Comparison of ENCODE assay signal across 20 cellular contexts in the genomic region with DNA sequence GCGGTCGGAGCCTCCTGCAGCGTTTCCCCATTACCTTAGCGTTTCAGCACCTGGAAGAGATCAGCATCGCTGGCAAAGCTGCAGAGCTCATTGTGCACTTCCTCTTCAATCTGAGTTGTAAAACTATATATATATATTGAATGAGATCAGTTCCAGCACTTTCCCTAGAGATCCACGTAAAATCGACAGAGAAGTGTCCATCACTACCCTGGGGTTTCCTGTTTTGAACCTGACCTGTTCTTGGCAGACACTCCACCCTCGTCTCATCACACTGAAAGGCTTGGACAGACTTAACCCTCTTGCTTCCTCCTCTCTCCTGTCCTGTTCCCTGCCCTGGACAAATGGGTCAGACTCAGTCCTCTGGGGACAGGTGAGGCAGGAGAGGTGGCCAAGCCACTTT.
DNase-seq lines count a peak whose midpoint lies in the region; ATAC-seq and TF ChIP-seq lines count a peak whose summit lies in the region.
"Had no signal": no experiment of that assay in that cellular context is flagged by ENCODE, and none has a peak within 500 bp of the region (broad histone marks: within the 10 kb centered on the region; RNA-seq: fewer than 3 reads in every experiment).

No MANE protein-coding gene starts in this region.

- H3K79me2 ChIP-seq in DND-41 (ENCODE audit: insufficient read depth, low read length) (no peaks in the 10 kb centered on the region), SK-N-SH (ENCODE audit: insufficient read depth) (no peaks in the 10 kb centered on the region)
- H3K79me2 ChIP-seq: hepatocyte had no signal

- no peaks in the 10 kb centered on the region for H3F3A ChIP-seq in SK-N-SH (replicated peaks; ENCODE audit: insufficient read depth)

- DNase-seq in NCI-H187 (lab: John Stamatoyannopoulos, UW) (peak; percentile 12 to 41), NCI-H187 treated with DMSO at 0.1 percent for 48 hours (lab: John Stamatoyannopoulos, UW) (no peak), DND-41 (no peak), dermis blood vessel endothelial cell (peak; percentile 16), neuronal stem cell (ENCODE audit: low spot score) (no peak), retina (no peak), uterus (no peak), SK-N-SH (no peak)
- DNase-seq: activated CD8-positive, alpha-beta T cell treated with anti-CD3 and anti-CD28 coated beads for 36 hours; activated T-cell treated with anti-CD3 and anti-CD28 coated beads, Interleukin-2, amount 50 U/mL, for 24 hours; BE2C; DMS 273 treated with DMSO at 0.1 percent for 48 hours; H9; naive thymus-derived CD4-positive, alpha-beta T cell; NCI-H1436 treated with DMSO at 0.1 percent for 48 hours; NCI-H526 treated with DMSO at 0.1 percent for 48 hours; PC-3; stimulated activated CD4-positive, alpha-beta T cell treated with anti-CD3 and anti-CD28 coated beads, Interleukin-4, amount 100 ng/mL, for 4 hours had no signal

- no peaks in the 10 kb centered on the region for H4K20me1 ChIP-seq in DND-41 (ENCODE audit: insufficient read depth, low read length)
- no peaks in the 10 kb centered on the region for H4K20me1 ChIP-seq in SK-N-SH (ENCODE audit: insufficient read depth)

- H3K9ac ChIP-seq in DND-41 (ENCODE audit: low read depth, low read length) (no peak overlapping the region), neuronal stem cell (ENCODE audit: low read depth, low read length, poor library complexity) (no peak overlapping the region), SK-N-SH (no peak overlapping the region)

- H4K8ac ChIP-seq in neuronal stem cell (ENCODE audit: low read depth, low read length), result no peak overlapping the region

- intact Hi-C loops in uterus (cut with DNase I; ENCODE audit: low total_unique reads), result no loop called here

- H3K27ac ChIP-seq in DND-41 (ENCODE audit: low read length) (peak overlapping the region; percentile 33; the same call in 1 of the 2 replicates), neuronal stem cell (replicated peaks; ENCODE audit: low read length) (no peak overlapping the region), uterus (no peak overlapping the region), SK-N-SH (ENCODE audit: low read depth in 2 of 2, low read length in 1 of 2) (no peak overlapping the region)
- H3K27ac ChIP-seq: hepatocyte had no signal

- no peak for ATAC-seq in DND-41 (ENCODE audit: insufficient read depth, low read depth)
- ATAC-seq: activated CD8-positive, alpha-beta T cell treated with anti-CD3 and anti-CD28 coated beads for 36 hours; activated naive CD4-positive, alpha-beta T cell treated with anti-CD3 and anti-CD28 coated beads, Interleukin-2, amount 50 U/mL, for 72 hours; naive thymus-derived CD4-positive, alpha-beta T cell; PC-3 had no signal

- CTCF ChIA-PET in SK-N-SH (lab: Yijun Ruan, JAX), result interaction anchor here (1.3 kb wide), 1 partner anchor 23 kb away, joined by 3 read pairs; no protein-coding TSS in a partner anchor

- no peaks in the 10 kb centered on the region for H3K9me2 ChIP-seq in SK-N-SH

- H3K4me3 ChIP-seq in DND-41 (ENCODE audit: low read depth in 1 of 2, low read length in 2 of 2), result no peak overlapping the region
- H3K4me3 ChIP-seq in neuronal stem cell (ENCODE audit: low read length in 2 of 2), result no peak overlapping the region
- no peak overlapping the region for H3K4me3 ChIP-seq in uterus
- H3K4me3 ChIP-seq in SK-N-SH (ENCODE audit: low read depth in 2 of 2, low read length in 1 of 2), result no peak overlapping the region
- H3K4me3 ChIP-seq: hepatocyte had no signal

- no peaks in the 10 kb centered on the region for H3K79me1 ChIP-seq in neuronal stem cell (ENCODE audit: low read depth, low read length)

- no peak overlapping the region for H4K91ac ChIP-seq in neuronal stem cell (ENCODE audit: low read depth, low read length, poor library complexity)

- H3K18ac ChIP-seq in neuronal stem cell (ENCODE audit: low read length), result no peak overlapping the region

- peaks cover 3% of the 10 kb centered on the region for H3K9me3 ChIP-seq in DND-41 (ENCODE audit: insufficient read depth, low read length, severe bottlenecking)
- H3K9me3 ChIP-seq in neuronal stem cell (replicated peaks in 1 of 2; ENCODE audit: control insufficient read depth in 2 of 2, insufficient read depth in 1 of 2, low read depth in 1 of 2, low read length in 2 of 2), result peaks cover 0 to 1% of the 10 kb centered on the region in 2 donors
- no peaks in the 10 kb centered on the region for H3K9me3 ChIP-seq in uterus
- H3K9me3 ChIP-seq in SK-N-SH, result no peaks in the 10 kb centered on the region

- no peaks in the 10 kb centered on the region for H3K36me3 ChIP-seq in DND-41 (ENCODE audit: insufficient read depth, low read length)
- no peaks in the 10 kb centered on the region for H3K36me3 ChIP-seq in neuronal stem cell (replicated peaks in 1 of 2; ENCODE audit: control insufficient read depth in 2 of 2, insufficient read depth in 2 of 2, low read length in 2 of 2)
- no peaks in the 10 kb centered on the region for H3K36me3 ChIP-seq in uterus
- no peaks in the 10 kb centered on the region for H3K36me3 ChIP-seq in SK-N-SH (replicated peaks in 1 of 2; ENCODE audit: control insufficient read depth in 1 of 2, insufficient read depth in 2 of 2, low read length in 1 of 2)
- H3K36me3 ChIP-seq: BE2C had no signal

- peak overlapping the region; percentile 84 for H3K14ac ChIP-seq in neuronal stem cell (ENCODE audit: low read length)

- H2AFZ ChIP-seq in DND-41 (ENCODE audit: low read depth, low read length), result no peak overlapping the region
- H2AFZ ChIP-seq in neuronal stem cell (ENCODE audit: low read length), result no peak overlapping the region
- no peak overlapping the region for H2AFZ ChIP-seq in SK-N-SH (ENCODE audit: low read depth)
- H2AFZ ChIP-seq: hepatocyte had no signal

- H3K27me3 ChIP-seq in DND-41 (ENCODE audit: insufficient read depth, low read length, poor library complexity) (no peaks in the 10 kb centered on the region), neuronal stem cell (ENCODE audit: control insufficient read depth in 3 of 3, insufficient read depth in 3 of 3, low read depth in 1 of 3, low read length in 3 of 3) (peaks cover 0 to 19% (median 2%) of the 10 kb centered on the region in 3 experiments), uterus (no peaks in the 10 kb centered on the region), SK-N-SH (ENCODE audit: insufficient read depth) (no peaks in the 10 kb centered on the region; the same call in 1 of the 2 replicates)
- H3K27me3 ChIP-seq: BE2C, hepatocyte had no signal

- no peak overlapping the region for H3K4ac ChIP-seq in neuronal stem cell (ENCODE audit: low read length)

- no CpG with 5 or more reads among the region's 8 CpGs for WGBS in neuronal stem cell (ENCODE audit: extremely low coverage in 2 of 2, insufficient read length in 2 of 2, insufficient replicate concordance in 1 of 2), 2 donors
- WGBS in SK-N-SH (ENCODE audit: low lambda C conversion rate), result 54% methylated on average over 8 of the region's 8 CpGs

- POLR2A ChIA-PET in SK-N-SH (lab: Yijun Ruan, JAX), result no interaction called here

- peak overlapping the region; percentile 71 for H2BK5ac ChIP-seq in neuronal stem cell (ENCODE audit: low read length)

- no peak overlapping the region for H3K23ac ChIP-seq in neuronal stem cell (ENCODE audit: low read depth, low read length, poor library complexity)

- H2BK120ac ChIP-seq in neuronal stem cell (ENCODE audit: low read depth, low read length), result no peak overlapping the region

- no peak overlapping the region for H2BK15ac ChIP-seq in neuronal stem cell (ENCODE audit: low read length)

- TF ChIP-seq POLR2A in uterus (IDR thresholded peaks at IDR 0.05), result no peak

- no peak overlapping the region for H2BK12ac ChIP-seq in neuronal stem cell (ENCODE audit: low read length)

- H3K4me2 ChIP-seq in DND-41 (ENCODE audit: insufficient read depth, low read length), result no peak overlapping the region
- no peak overlapping the region for H3K4me2 ChIP-seq in neuronal stem cell (ENCODE audit: insufficient read depth, low read length, poor library complexity, severe bottlenecking)
- no peak overlapping the region for H3K4me2 ChIP-seq in SK-N-SH
- H3K4me2 ChIP-seq: hepatocyte had no signal

- TF ChIP-seq CTCF in DND-41 (IDR thresholded peaks at IDR 0.05; ENCODE audit: borderline replicate concordance, extremely low read depth, low read length, poor library complexity, severe bottlenecking) (no peak), uterus (IDR thresholded peaks at IDR 0.05) (no peak), SK-N-SH (IDR thresholded peaks at IDR 0.05) (no peak)

- no peak for TF ChIP-seq EP300 in SK-N-SH (IDR thresholded peaks at IDR 0.05; ENCODE audit: borderline replicate concordance in 1 of 2, low read depth in 1 of 2, low read length in 1 of 2)

- no peak for TF ChIP-seq RAD21 in SK-N-SH (IDR thresholded peaks at IDR 0.05; ENCODE audit: low read length)

- H3K4me1 ChIP-seq in DND-41 (ENCODE audit: insufficient read depth, low read length), result peaks cover 40% of the 10 kb centered on the region
- H3K4me1 ChIP-seq in neuronal stem cell (ENCODE audit: control insufficient read depth in 2 of 2, insufficient read depth in 1 of 2, low read depth in 1 of 2, low read length in 2 of 2), result no peaks in the 10 kb centered on the region
- H3K4me1 ChIP-seq in uterus, result no peaks in the 10 kb centered on the region
- no peaks in the 10 kb centered on the region for H3K4me1 ChIP-seq in SK-N-SH (ENCODE audit: control insufficient read depth in 1 of 2, insufficient read depth in 2 of 2, low read depth in 1 of 2, low read length in 1 of 2)
- H3K4me1 ChIP-seq: BE2C had no signal

- peak overlapping the region; percentile 32 for H2AK5ac ChIP-seq in neuronal stem cell (ENCODE audit: low read depth, low read length)

TF ChIP-seq in SK-N-SH, 30 proteins besides CTCF, POLR2A, EP300 and RAD21:
- TF ChIP-seq FOSL2 (IDR thresholded peaks at IDR 0.05; ENCODE audit: borderline replicate concordance, low read depth) (no peak), GABPA (IDR thresholded peaks at IDR 0.05; ENCODE audit: low read depth) (no peak), EZH2phosphoT487 (IDR thresholded peaks at IDR 0.05; ENCODE audit: borderline replicate concordance, low read depth) (no peak), RXRA (IDR thresholded peaks at IDR 0.05; ENCODE audit: borderline replicate concordance, low read depth) (no peak), ELF1 (IDR thresholded peaks at IDR 0.05) (no peak), JUND (IDR thresholded peaks at IDR 0.05) (no peak), POLR2AphosphoS5 (IDR thresholded peaks at IDR 0.05; ENCODE audit: low read depth, low read length) (no peak), YY1 (IDR thresholded peaks at IDR 0.05; ENCODE audit: low read depth) (no peak), TCF12 (IDR thresholded peaks at IDR 0.05) (no peak), NFIC (IDR thresholded peaks at IDR 0.05; ENCODE audit: borderline replicate concordance) (no peak), MEF2A (IDR thresholded peaks at IDR 0.05; ENCODE audit: borderline replicate concordance, low read depth) (no peak), SIN3A (IDR thresholded peaks at IDR 0.05; ENCODE audit: borderline replicate concordance, low read depth, low read length) (no peak), GATA2 (CRISPR knock-in tag; IDR thresholded peaks at IDR 0.05) (no peak)
- TF ChIP-seq, protein P1, sequence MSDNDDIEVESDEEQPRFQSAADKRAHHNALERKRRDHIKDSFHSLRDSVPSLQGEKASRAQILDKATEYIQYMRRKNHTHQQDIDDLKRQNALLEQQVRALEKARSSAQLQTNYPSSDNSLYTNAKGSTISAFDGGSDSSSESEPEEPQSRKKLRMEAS (IDR thresholded peaks at IDR 0.05; ENCODE audit: low read depth), result no peak

Comparison
In these comparisons a context has a peak if more than half of its experiments do, and no peak if none do; other contexts are left out.
1. DNase-seq: peak in NCI-H187 (2 of 2) and dermis blood vessel endothelial cell (single experiment); none in NCI-H187 treated with DMSO at 0.1 percent for 48 hours (single experiment), DND-41 (single experiment), neuronal stem cell (single experiment), retina (single experiment), uterus (0 of 2) and SK-N-SH (single experiment).